In the genomic region with DNA sequence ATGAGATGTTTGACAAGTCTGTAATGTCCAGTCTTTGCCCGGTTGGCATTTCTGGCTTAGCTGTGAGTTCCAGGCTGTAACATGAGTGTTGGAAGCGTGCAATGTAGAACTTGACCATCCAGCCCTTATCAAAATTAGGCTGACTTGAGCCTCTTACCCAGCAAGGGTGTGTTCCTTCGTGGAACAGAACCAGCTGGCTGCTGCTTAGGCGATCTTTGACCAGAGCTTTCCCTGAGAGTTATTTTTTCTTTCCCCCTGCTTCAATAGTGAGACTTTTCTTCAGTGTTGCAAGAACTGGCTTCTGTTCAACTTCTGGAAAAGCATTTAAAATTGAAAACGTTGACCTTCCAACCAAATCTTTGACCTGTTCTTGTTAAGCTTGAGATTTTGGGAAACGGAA, we compare ENCODE assay signal across 1 cellular context.
TF ChIP-seq lines count a peak whose summit lies in the region.

No MANE protein-coding gene starts in this region.

TF ChIP-seq in IMR-90, 13 proteins besides CTCF, POLR2A, EP300 and RAD21 (continued from another document):
- TF ChIP-seq CEBPB (IDR thresholded peaks at IDR 0.05; ENCODE audit: low read depth, low read length) (no peak), MXI1 (IDR thresholded peaks at IDR 0.05; ENCODE audit: borderline replicate concordance, low read depth, low read length) (no peak), SMC3 (IDR thresholded peaks at IDR 0.05; ENCODE audit: low read depth, low read length) (no peak), CHD1 (IDR thresholded peaks at IDR 0.05; ENCODE audit: low read depth, low read length) (no peak), RFX5 (IDR thresholded peaks at IDR 0.05; ENCODE audit: low read depth, low read length) (no peak)
- TF ChIP-seq, protein P1, sequence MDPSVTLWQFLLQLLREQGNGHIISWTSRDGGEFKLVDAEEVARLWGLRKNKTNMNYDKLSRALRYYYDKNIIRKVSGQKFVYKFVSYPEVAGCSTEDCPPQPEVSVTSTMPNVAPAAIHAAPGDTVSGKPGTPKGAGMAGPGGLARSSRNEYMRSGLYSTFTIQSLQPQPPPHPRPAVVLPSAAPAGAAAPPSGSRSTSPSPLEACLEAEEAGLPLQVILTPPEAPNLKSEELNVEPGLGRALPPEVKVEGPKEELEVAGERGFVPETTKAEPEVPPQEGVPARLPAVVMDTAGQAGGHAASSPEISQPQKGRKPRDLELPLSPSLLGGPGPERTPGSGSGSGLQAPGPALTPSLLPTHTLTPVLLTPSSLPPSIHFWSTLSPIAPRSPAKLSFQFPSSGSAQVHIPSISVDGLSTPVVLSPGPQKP (IDR thresholded peaks at IDR 0.05; ENCODE audit: borderline replicate concordance, low read depth, low read length) = no peak
